Comparison of ENCODE assay signal across 1 cellular context in the genomic region with DNA sequence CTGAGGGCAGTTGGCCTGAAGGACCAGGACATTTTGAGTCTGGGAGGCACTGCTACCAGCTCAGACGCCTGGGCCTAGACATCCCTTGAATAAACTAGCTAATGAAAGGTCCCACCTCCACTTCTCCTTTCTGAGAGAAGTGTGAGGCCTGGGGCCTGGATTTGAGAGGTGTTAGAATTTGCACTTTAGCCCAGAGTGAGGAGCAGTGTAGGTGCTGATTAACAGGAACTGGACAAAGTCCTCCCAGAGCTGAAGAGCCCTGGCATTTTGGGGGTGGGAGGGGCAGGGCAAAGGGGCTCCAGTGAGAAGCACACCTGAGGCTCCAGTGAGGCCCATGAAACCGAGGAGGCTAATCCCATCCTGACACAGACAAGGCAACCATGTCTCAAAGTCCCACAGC.
A peak's percentile ranks its signal among the peaks of the same experiment; 100 is the strongest.
TF ChIP-seq lines count a peak whose summit lies in the region.

No MANE protein-coding gene starts in this region.

TF ChIP-seq in K562, 482 proteins besides CTCF, POLR2A, EP300 and RAD21:
- TF ChIP-seq, protein P1, sequence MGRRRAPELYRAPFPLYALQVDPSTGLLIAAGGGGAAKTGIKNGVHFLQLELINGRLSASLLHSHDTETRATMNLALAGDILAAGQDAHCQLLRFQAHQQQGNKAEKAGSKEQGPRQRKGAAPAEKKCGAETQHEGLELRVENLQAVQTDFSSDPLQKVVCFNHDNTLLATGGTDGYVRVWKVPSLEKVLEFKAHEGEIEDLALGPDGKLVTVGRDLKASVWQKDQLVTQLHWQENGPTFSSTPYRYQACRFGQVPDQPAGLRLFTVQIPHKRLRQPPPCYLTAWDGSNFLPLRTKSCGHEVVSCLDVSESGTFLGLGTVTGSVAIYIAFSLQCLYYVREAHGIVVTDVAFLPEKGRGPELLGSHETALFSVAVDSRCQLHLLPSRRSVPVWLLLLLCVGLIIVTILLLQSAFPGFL (CRISPR knock-in tag; IDR thresholded peaks at IDR 0.05): no peak
- TF ChIP-seq ZNF212 (CRISPR knock-in tag; IDR thresholded peaks at IDR 0.05) (no peak), ZNF311 (CRISPR knock-in tag; IDR thresholded peaks at IDR 0.05) (no peak), DLX4 (CRISPR knock-in tag; IDR thresholded peaks at IDR 0.05) (no peak), SPI1 (IDR thresholded peaks at IDR 0.05; ENCODE audit: borderline replicate concordance, low read depth, low read length) (peak; percentile 79), SIN3A (IDR thresholded peaks at IDR 0.05; ENCODE audit: borderline replicate concordance in 2 of 2, control insufficient read depth in 1 of 2, low read depth in 2 of 2, low read length in 2 of 2) (no peak)
